ENCODE assay signal across 9 cellular contexts in genomic region chr18:23226930-23227728, GRCh38.
DNase-seq lines count a peak whose midpoint lies in the region; ATAC-seq, FAIRE-seq and TF ChIP-seq lines count a peak whose summit lies in the region.
"Had no signal": no experiment of that assay in that cellular context is flagged by ENCODE, and none has a peak within 500 bp of the region (broad histone marks: within the 10 kb centered on the region; RNA-seq: fewer than 3 reads in every experiment).

No MANE protein-coding gene starts in this region.

- H3K4me1 Mint-ChIP-seq in activated naive CD4-positive, alpha-beta T cell treated with anti-CD3 and anti-CD28 coated beads, Interleukin-2, amount 10 ng/mL, durations not matched to agents 7 days and 5 days, result peaks cover 55% of the 10 kb centered on the region

- CTCF ChIA-PET in activated naive CD4-positive, alpha-beta T cell treated with anti-CD3 and anti-CD28 coated beads, Interleukin-2, amount 10 ng/mL, durations not matched to agents 7 days and 5 days (lab: Charles Lee), result interaction anchor here (2.6 kb wide), 1 partner anchor 96 kb away, joined by 9 read pairs; no protein-coding TSS in a partner anchor

- peak; percentile 15 for DNase-seq in H54 (ENCODE audit: insufficient read length, low spot score)
- peak; percentile 92 for DNase-seq in amniotic epithelial cell (ENCODE audit: low read depth)
- peak; percentile 78 to 86 (median 86) for DNase-seq in right cardiac atrium
- no peak for DNase-seq in stomach
- no peak for DNase-seq in stimulated activated naive CD4-positive, alpha-beta T cell (lab: John Stamatoyannopoulos, UW)
- DNase-seq in activated naive CD4-positive, alpha-beta T cell treated with anti-CD3 and anti-CD28 coated beads, Interleukin-2, amount 10 ng/mL, durations not matched to agents 7 days and 5 days, result no peak
- no peak for DNase-seq in NK-92 (lab: John Stamatoyannopoulos, UW; ENCODE audit: unreplicated experiment)
- no peak for DNase-seq in activated CD8-positive, alpha-beta memory T cell treated with anti-CD3 and anti-CD28 coated beads, Interleukin-2, amount 50 U/mL, for 48 hours

- peaks cover 4% of the 10 kb centered on the region for H3K27me3 Mint-ChIP-seq in activated naive CD4-positive, alpha-beta T cell treated with anti-CD3 and anti-CD28 coated beads, Interleukin-2, amount 10 ng/mL, durations not matched to agents 7 days and 5 days

- FAIRE-seq in H54 (lab: Jason Lieb, UNC), result no peak

- H3K4me1 ChIP-seq in right cardiac atrium (ENCODE audit: control insufficient read depth, insufficient read depth, low read length), result peaks cover 4% of the 10 kb centered on the region
- peaks cover 17 to 67% (median 41%) of the 10 kb centered on the region in 4 donors for H3K4me1 ChIP-seq in stomach

- H3K4me3 Mint-ChIP-seq in activated naive CD4-positive, alpha-beta T cell treated with anti-CD3 and anti-CD28 coated beads, Interleukin-2, amount 10 ng/mL, durations not matched to agents 7 days and 5 days, result no peak overlapping the region
- H3K4me3 Mint-ChIP-seq: GM23338 had no signal

- ATAC-seq in right cardiac atrium, result peak; percentile 57 to 69
- ATAC-seq: GM23338 had no signal

- WGBS in right cardiac atrium, result 38% methylated on average over 11 of the region's 11 CpGs
- 40 to 62% (median 49%) methylated on average over 11 of the region's 11 CpGs for WGBS in stomach, 5 donors

- no peaks in the 10 kb centered on the region for H3K9me3 ChIP-seq in right cardiac atrium (ENCODE audit: control insufficient read depth, low read length)
- no peaks in the 10 kb centered on the region for H3K9me3 ChIP-seq in stomach

- no peak overlapping the region for H3K27ac Mint-ChIP-seq in activated naive CD4-positive, alpha-beta T cell treated with anti-CD3 and anti-CD28 coated beads, Interleukin-2, amount 10 ng/mL, durations not matched to agents 7 days and 5 days
- H3K27ac Mint-ChIP-seq: GM23338 had no signal

- peaks cover 15% of the 10 kb centered on the region for H3K36me3 Mint-ChIP-seq in activated naive CD4-positive, alpha-beta T cell treated with anti-CD3 and anti-CD28 coated beads, Interleukin-2, amount 10 ng/mL, durations not matched to agents 7 days and 5 days

- intact Hi-C loops in right cardiac atrium (cut with DNase I) (loop anchor here in 1 of 4 donors (10.0 kb wide), 1 partner anchor 92 kb away; the partner anchor contains the start of gene CABLES1), stomach (cut with DNase I; ENCODE audit: low total_unique reads) (no loop called here)

- H3K27me3 ChIP-seq in right cardiac atrium (ENCODE audit: control insufficient read depth, insufficient read depth) (no peaks in the 10 kb centered on the region), stomach (no peaks in the 10 kb centered on the region)

- peaks cover 12% of the 10 kb centered on the region for H3K9me3 Mint-ChIP-seq in activated naive CD4-positive, alpha-beta T cell treated with anti-CD3 and anti-CD28 coated beads, Interleukin-2, amount 10 ng/mL, durations not matched to agents 7 days and 5 days
- H3K9me3 Mint-ChIP-seq: GM23338 had no signal

- no peaks in the 10 kb centered on the region for H3K36me3 ChIP-seq in stomach

- TF ChIP-seq CTCF in stomach (IDR thresholded peaks at IDR 0.05), result no peak

- H3K4me3 ChIP-seq in right cardiac atrium (ENCODE audit: low read length) (no peak overlapping the region), stomach (no peak overlapping the region)
- H3K4me3 ChIP-seq: GM23338 had no signal

- TF ChIP-seq POLR2A in H54 (IDR thresholded peaks at IDR 0.05; ENCODE audit: low read depth, low read length) (no peak), stomach (IDR thresholded peaks at IDR 0.05) (no peak)

- no peak for TF ChIP-seq EP300 in stomach (IDR thresholded peaks at IDR 0.05)

- H3K27ac ChIP-seq in right cardiac atrium (ENCODE audit: low read length) (peak overlapping the region; percentile 94), stomach (peak overlapping the region; percentile 11 to 84 (median 76))

Comparison
In these comparisons a context has a peak if more than half of its experiments do, and no peak if none do; other contexts are left out.
1. DNase-seq: peak in H54 (single experiment), amniotic epithelial cell (single experiment) and right cardiac atrium (3 of 3); none in stomach (single experiment), stimulated activated naive CD4-positive, alpha-beta T cell (0 of 6), activated naive CD4-positive, alpha-beta T cell treated with anti-CD3 and anti-CD28 coated beads, Interleukin-2, amount 10 ng/mL, durations not matched to agents 7 days and 5 days (single experiment), NK-92 (single experiment) and activated CD8-positive, alpha-beta memory T cell treated with anti-CD3 and anti-CD28 coated beads, Interleukin-2, amount 50 U/mL, for 48 hours (single experiment).